ENCODE assay signal across 10 cellular contexts in genomic region chr7:7816084-7816483, GRCh38.
A peak's percentile ranks its signal among the peaks of the same experiment; 100 is the strongest.
DNase-seq lines count a peak whose midpoint lies in the region; ATAC-seq and TF ChIP-seq lines count a peak whose summit lies in the region.
"Had no signal": no experiment of that assay in that cellular context is flagged by ENCODE, and none has a peak within 500 bp of the region (broad histone marks: within the 10 kb centered on the region; RNA-seq: fewer than 3 reads in every experiment).

No MANE protein-coding gene starts in this region.

- H3K4me1 Mint-ChIP-seq in T-helper 2 cell treated with Interferon-gamma antibody and Interleukin-4, amounts not matched to agents 5 μg/mL and 100 μg/mL, for 36 hours (ENCODE audit: low read depth): peaks cover 40% of the 10 kb centered on the region

- H3K36me3 Mint-ChIP-seq in T-helper 2 cell treated with Interferon-gamma antibody and Interleukin-4, amounts not matched to agents 5 μg/mL and 100 μg/mL, for 36 hours (ENCODE audit: low read depth): peaks cover 24% of the 10 kb centered on the region

- H3K9me3 ChIP-seq in neuronal stem cell (replicated peaks in 1 of 2; ENCODE audit: control insufficient read depth in 2 of 2, insufficient read depth in 1 of 2, low read depth in 1 of 2, low read length in 2 of 2): peaks cover 0 to 2% of the 10 kb centered on the region in 2 donors
- H3K9me3 ChIP-seq: SJSA1 had no signal

- no peak overlapping the region for H3K27ac ChIP-seq in neuronal stem cell (replicated peaks; ENCODE audit: low read length)
- H3K27ac ChIP-seq in RWPE1: no peak overlapping the region
- H3K27ac ChIP-seq: SJSA1 had no signal

- peaks cover 0 to 3% of the 10 kb centered on the region in 2 donors for H3K36me3 ChIP-seq in neuronal stem cell (replicated peaks in 1 of 2; ENCODE audit: control insufficient read depth in 2 of 2, insufficient read depth in 2 of 2, low read length in 2 of 2)
- H3K36me3 ChIP-seq: SJSA1 had no signal

- no peak overlapping the region for H2AK5ac ChIP-seq in neuronal stem cell (ENCODE audit: low read depth, low read length)

- ATAC-seq in GM19324 (IDR thresholded peaks at IDR 0.05; ENCODE audit: low FRiP score, unreplicated experiment) (peak; percentile 54), HG03025 (IDR thresholded peaks at IDR 0.05; ENCODE audit: low FRiP score, unreplicated experiment) (peak; percentile 77)

- H3K23ac ChIP-seq in neuronal stem cell (ENCODE audit: low read depth, low read length, poor library complexity): no peak overlapping the region

- H3K27me3 Mint-ChIP-seq in T-helper 2 cell treated with Interferon-gamma antibody and Interleukin-4, amounts not matched to agents 5 μg/mL and 100 μg/mL, for 36 hours (ENCODE audit: low read depth): no peaks in the 10 kb centered on the region

- no peak overlapping the region for H3K9ac ChIP-seq in neuronal stem cell (ENCODE audit: low read depth, low read length, poor library complexity)

- no peak overlapping the region for H2BK12ac ChIP-seq in neuronal stem cell (ENCODE audit: low read length)

- H3K4me2 ChIP-seq in neuronal stem cell (ENCODE audit: insufficient read depth, low read length, poor library complexity, severe bottlenecking): no peak overlapping the region

- no peak overlapping the region for H4K8ac ChIP-seq in neuronal stem cell (ENCODE audit: low read depth, low read length)

- TF ChIP-seq CTCF in GM10248 (IDR thresholded peaks at IDR 0.05; ENCODE audit: control extremely low read depth, extremely low read depth, low read depth, missing control alignments): no peak
- no peak for TF ChIP-seq CTCF in RWPE1 (conservative IDR thresholded peaks at IDR 0.05; ENCODE audit: low read depth)

- CTCF ChIA-PET in GM10248 (lab: Yijun Ruan, JAX): interaction anchor here (1.6 kb wide), 1 partner anchor 12 kb away, joined by 3 read pairs; no protein-coding TSS in a partner anchor
- CTCF ChIA-PET in RWPE1 (lab: Yijun Ruan, JAX): no interaction called here

- peaks cover 4 to 8% of the 10 kb centered on the region in 2 donors for H3K4me1 ChIP-seq in neuronal stem cell (ENCODE audit: control insufficient read depth in 2 of 2, insufficient read depth in 1 of 2, low read depth in 1 of 2, low read length in 2 of 2)
- H3K4me1 ChIP-seq: SJSA1 had no signal

- H2BK5ac ChIP-seq in neuronal stem cell (ENCODE audit: low read length): no peak overlapping the region

- H3K27me3 ChIP-seq in neuronal stem cell (ENCODE audit: control insufficient read depth in 3 of 3, insufficient read depth in 3 of 3, low read depth in 1 of 3, low read length in 3 of 3): no peaks in the 10 kb centered on the region
- H3K27me3 ChIP-seq: SJSA1 had no signal

- no peak overlapping the region for H2BK15ac ChIP-seq in neuronal stem cell (ENCODE audit: low read length)

- no peak overlapping the region for H3K4me3 ChIP-seq in neuronal stem cell (ENCODE audit: low read length in 2 of 2)
- H3K4me3 ChIP-seq: SJSA1 had no signal

- H3K79me1 ChIP-seq in neuronal stem cell (ENCODE audit: low read depth, low read length): peaks cover 2% of the 10 kb centered on the region

- H3K9me3 Mint-ChIP-seq in T-helper 2 cell treated with Interferon-gamma antibody and Interleukin-4, amounts not matched to agents 5 μg/mL and 100 μg/mL, for 36 hours: peaks cover 10% of the 10 kb centered on the region

- H3K27ac Mint-ChIP-seq in T-helper 2 cell treated with Interferon-gamma antibody and Interleukin-4, amounts not matched to agents 5 μg/mL and 100 μg/mL, for 36 hours: peak overlapping the region; percentile 42

- H3K4me3 Mint-ChIP-seq in T-helper 2 cell treated with Interferon-gamma antibody and Interleukin-4, amounts not matched to agents 5 μg/mL and 100 μg/mL, for 36 hours: peak overlapping the region; percentile 61

- H3K4ac ChIP-seq in neuronal stem cell (ENCODE audit: low read length): no peak overlapping the region

- no peak overlapping the region for H3K18ac ChIP-seq in neuronal stem cell (ENCODE audit: low read length)

- WGBS in neuronal stem cell (ENCODE audit: extremely low coverage in 2 of 2, insufficient read length in 2 of 2, insufficient replicate concordance in 1 of 2), 2 donors: no CpG with 5 or more reads among the region's 7 CpGs

- POLR2A ChIA-PET in GM10248 (lab: Yijun Ruan, JAX) (interaction anchor here (0.5 kb wide), 1 partner anchor 38 kb away, joined by 3 read pairs; no protein-coding TSS in a partner anchor), RWPE1 (lab: Yijun Ruan, JAX; ENCODE audit: low non-redundant PET) (no interaction called here)

- DNase-seq in GM10248 (ENCODE audit: extremely low spot score) (peak; percentile 28), NCI-H82 (lab: John Stamatoyannopoulos, UW) (no peak), neuronal stem cell (ENCODE audit: low spot score) (no peak), RWPE1 (ENCODE audit: low spot score) (no peak), midbrain (lab: John Stamatoyannopoulos, UW) (no peak)
- DNase-seq in T-helper 2 cell treated with Interferon-gamma antibody and Interleukin-4, amounts not matched to agents 5 μg/mL and 100 μg/mL, for 36 hours (ENCODE audit: low spot score): no peak
- DNase-seq: foreskin melanocyte had no signal

- H3K14ac ChIP-seq in neuronal stem cell (ENCODE audit: low read length): no peak overlapping the region

- H4K91ac ChIP-seq in neuronal stem cell (ENCODE audit: low read depth, low read length, poor library complexity): no peak overlapping the region

- H2BK120ac ChIP-seq in neuronal stem cell (ENCODE audit: low read depth, low read length): no peak overlapping the region

- no peak overlapping the region for H2AFZ ChIP-seq in neuronal stem cell (ENCODE audit: low read length)
